In the genomic region with DNA sequence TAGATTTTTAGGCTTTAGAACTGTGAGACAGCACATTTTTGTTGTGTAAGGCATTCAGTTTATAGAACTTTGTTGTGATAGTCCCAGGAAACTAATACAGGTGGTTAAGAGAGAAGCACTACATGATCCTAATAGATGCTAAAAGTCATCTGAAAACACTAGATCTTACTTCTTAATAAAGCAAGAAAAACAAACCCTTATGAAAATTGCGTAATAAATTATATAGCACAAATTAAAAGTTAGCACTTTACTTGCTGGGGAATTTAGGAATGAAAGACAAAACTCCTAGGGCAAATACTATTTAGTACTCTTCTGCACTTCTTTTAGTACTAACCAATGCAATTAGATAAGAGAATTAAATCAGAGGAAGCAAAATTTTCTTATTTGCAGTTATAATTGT, we compare ENCODE assay signal across 8 cellular contexts.
"Had no signal": no experiment of that assay in that cellular context is flagged by ENCODE, and none has a peak within 500 bp of the region (broad histone marks: within the 10 kb centered on the region; RNA-seq: fewer than 3 reads in every experiment).

No MANE protein-coding gene starts in this region.

- ATAC-seq: HepG2, K562 had no signal

- H3K4me1 Mint-ChIP-seq: IgD-negative memory B cell had no signal

- H3K27ac ChIP-seq: HL-60, KMS-11 had no signal

- H3K4me3 Mint-ChIP-seq: IgD-negative memory B cell had no signal

- DNase-seq: KBM-7, KG1 had no signal

- H3K27ac Mint-ChIP-seq: IgD-negative memory B cell had no signal

- H3K27me3 Mint-ChIP-seq: IgD-negative memory B cell had no signal

- H3K9ac ChIP-seq: KMS-11 had no signal

- H3K36me3 Mint-ChIP-seq: IgD-negative memory B cell had no signal

- H3K4me3 ChIP-seq: K562 had no signal

- H3K4me2 ChIP-seq: KMS-11 had no signal

- FAIRE-seq: HepG2, HTR-8/SVneo, K562 had no signal
